Comparison of ENCODE assay signal across 7 cellular contexts in the genomic region with DNA sequence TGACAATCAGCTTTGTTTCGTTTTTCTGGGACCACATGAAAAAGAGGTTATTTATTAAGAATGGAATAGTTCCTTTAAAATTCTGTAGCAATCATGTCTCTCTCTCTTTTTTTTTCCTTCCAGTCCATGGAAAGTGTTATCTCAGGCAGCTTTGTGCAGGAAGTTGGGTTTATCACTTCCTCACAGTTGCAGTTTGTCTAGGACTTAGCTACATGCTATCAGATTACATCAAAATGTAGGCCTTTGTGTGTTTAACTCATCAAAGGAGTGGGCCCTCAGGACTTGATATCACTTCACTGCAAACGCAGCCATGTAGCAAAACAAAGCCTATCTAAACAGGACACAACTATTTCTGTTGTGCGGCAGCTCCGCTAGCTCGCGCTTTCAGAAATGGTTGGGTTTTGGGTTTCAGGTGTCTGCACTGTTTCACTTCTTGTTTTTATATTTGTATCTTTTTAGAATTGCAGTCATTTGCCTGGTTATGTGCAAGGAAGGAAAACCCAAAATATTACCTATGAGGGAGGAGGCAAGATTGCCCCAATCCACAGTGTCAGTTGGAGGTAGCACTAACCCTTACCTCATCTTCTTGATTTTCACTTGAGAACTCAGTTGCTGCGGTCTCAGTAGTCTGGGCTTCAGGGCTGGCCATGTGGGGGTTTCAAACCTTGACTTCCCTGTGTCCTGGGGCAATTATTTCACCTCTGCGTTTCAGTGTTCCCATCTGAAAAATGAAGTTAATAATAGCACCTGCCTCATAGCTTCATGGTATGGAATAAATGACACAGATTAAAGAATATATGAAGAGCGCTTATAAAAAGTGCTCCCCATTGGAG.
A peak's percentile ranks its signal among the peaks of the same experiment; 100 is the strongest.
DNase-seq lines count a peak whose midpoint lies in the region; ATAC-seq lines count a peak whose summit lies in the region.

No MANE protein-coding gene starts in this region.

- H3K4me1 Mint-ChIP-seq in dendritic cell treated with granulocyte-macrophage colony-stimulating factor and Interleukin-4, amounts not matched to agents 40 ng/mL and 50 ng/mL, for 4 days (ENCODE audit: low read depth), result peaks cover 57% of the 10 kb centered on the region

- H3K27me3 ChIP-seq in Karpas-422 (ENCODE audit: low read length) (no peaks in the 10 kb centered on the region), rectal smooth muscle tissue (ENCODE audit: control insufficient read depth, insufficient read depth, low read length) (no peaks in the 10 kb centered on the region)

- no peaks in the 10 kb centered on the region for H3K79me2 ChIP-seq in Karpas-422 (ENCODE audit: low read length)

- H3K9me2 ChIP-seq in Karpas-422 (replicated peaks; ENCODE audit: insufficient read depth, low read length), result no peaks in the 10 kb centered on the region

- DNase-seq in H4 (ENCODE audit: low spot score) (peak; percentile 19), Karpas-422 (peak; percentile 93), hepatic stellate cell (ENCODE audit: low spot score) (no peak), NCI-H2081 treated with DMSO at 0.1 percent for 48 hours (lab: John Stamatoyannopoulos, UW) (no peak)

- H3K4me1 ChIP-seq in Karpas-422 (ENCODE audit: low read length), result peaks cover 56% of the 10 kb centered on the region
- peaks cover 23% of the 10 kb centered on the region for H3K4me1 ChIP-seq in rectal smooth muscle tissue (ENCODE audit: control insufficient read depth, insufficient read depth, low read length)

- ATAC-seq in GM18519 (IDR thresholded peaks at IDR 0.05; ENCODE audit: low FRiP score, unreplicated experiment), result peak; percentile 85

- intact Hi-C loops in dendritic cell treated with granulocyte-macrophage colony-stimulating factor and Interleukin-4, amounts not matched to agents 40 ng/mL and 50 ng/mL, for 4 days (cut with micrococcal nuclease), result loop anchor here (5.0 to 10.0 kb wide), 2 partner anchors 64 to 162 kb away; partner anchors contain the start of gene KIF11

- H3K4me3 Mint-ChIP-seq in dendritic cell treated with granulocyte-macrophage colony-stimulating factor and Interleukin-4, amounts not matched to agents 40 ng/mL and 50 ng/mL, for 4 days, result no peak overlapping the region

- H3K36me3 ChIP-seq in Karpas-422 (ENCODE audit: insufficient read depth, low read length), result no peaks in the 10 kb centered on the region
- H3K36me3 ChIP-seq in rectal smooth muscle tissue (ENCODE audit: control insufficient read depth, insufficient read depth, low read length), result no peaks in the 10 kb centered on the region

- peaks cover 8% of the 10 kb centered on the region for H3K9me3 Mint-ChIP-seq in dendritic cell treated with granulocyte-macrophage colony-stimulating factor and Interleukin-4, amounts not matched to agents 40 ng/mL and 50 ng/mL, for 4 days

- H3K27me3 Mint-ChIP-seq in dendritic cell treated with granulocyte-macrophage colony-stimulating factor and Interleukin-4, amounts not matched to agents 40 ng/mL and 50 ng/mL, for 4 days, result no peaks in the 10 kb centered on the region

- H3K4me3 ChIP-seq in Karpas-422 (ENCODE audit: low read length) (peak overlapping the region; percentile 63), rectal smooth muscle tissue (ENCODE audit: low read length) (peak overlapping the region; percentile 21)

- no peak overlapping the region for H2AFZ ChIP-seq in Karpas-422 (ENCODE audit: low read length)

- peak overlapping the region; percentile 88 for H3K27ac Mint-ChIP-seq in dendritic cell treated with granulocyte-macrophage colony-stimulating factor and Interleukin-4, amounts not matched to agents 40 ng/mL and 50 ng/mL, for 4 days

- H3K9ac ChIP-seq in Karpas-422 (ENCODE audit: low read length) (peak overlapping the region; percentile 83), rectal smooth muscle tissue (ENCODE audit: low read length) (no peak overlapping the region)

- no peaks in the 10 kb centered on the region for H3K9me3 ChIP-seq in Karpas-422 (ENCODE audit: low read length)

- H3K27ac ChIP-seq in Karpas-422 (ENCODE audit: low read length) (peak overlapping the region; percentile 100), rectal smooth muscle tissue (ENCODE audit: low read depth, low read length) (peak overlapping the region; percentile 98)

- H3K36me3 Mint-ChIP-seq in dendritic cell treated with granulocyte-macrophage colony-stimulating factor and Interleukin-4, amounts not matched to agents 40 ng/mL and 50 ng/mL, for 4 days (ENCODE audit: low read depth), result peaks cover 7% of the 10 kb centered on the region

- no peaks in the 10 kb centered on the region for H4K20me1 ChIP-seq in Karpas-422 (ENCODE audit: insufficient read depth, low read depth, low read length)

- peak overlapping the region; percentile 82 for H3K4me2 ChIP-seq in Karpas-422 (ENCODE audit: low read depth, low read length, poor library complexity, severe bottlenecking)

Comparison
In these comparisons a context has a peak if more than half of its experiments do, and no peak if none do; other contexts are left out.
1. DNase-seq: peak in H4 (single experiment) and Karpas-422 (single experiment); none in hepatic stellate cell (single experiment) and NCI-H2081 treated with DMSO at 0.1 percent for 48 hours (single experiment).